ENCODE assay signal across 3 cellular contexts in genomic region chr2:149370061-149370775, GRCh38. TPM values are rescaled to one million over a fixed set of nuclear protein-coding genes. Genes with fewer than 3 reads are reported as not detected.
"Had no signal": no experiment of that assay in that cellular context is flagged by ENCODE, and none has a peak within 500 bp of the region (broad histone marks: within the 10 kb centered on the region; RNA-seq: fewer than 3 reads in every experiment).

No MANE protein-coding gene starts in this region.

- ATAC-seq: GM12878 had no signal

- H3K4me3 ChIP-seq: GM12878 had no signal

- DNase-seq: GDM1, GF-D8 had no signal

RNA-seq across cellular contexts. Expression of gene LYPD6, which starts 39.8 kb away (rescaled TPM):
- total RNA-seq: GM12878 had no signal
- polyA plus RNA-seq: GM12878 had no signal
